Comparison of ENCODE assay signal across 11 cellular contexts in genomic region chr2:217900010-217900779, GRCh38.
DNase-seq lines count a peak whose midpoint lies in the region; ATAC-seq and TF ChIP-seq lines count a peak whose summit lies in the region.
"Had no signal": no experiment of that assay in that cellular context is flagged by ENCODE, and none has a peak within 500 bp of the region (broad histone marks: within the 10 kb centered on the region; RNA-seq: fewer than 3 reads in every experiment).

No MANE protein-coding gene starts in this region.

- DNase-seq in NCI-H510A (lab: John Stamatoyannopoulos, UW): peak; percentile 71
- DNase-seq in epithelial cell of prostate (ENCODE audit: low read depth, low spot score): peak; percentile 33
- no peak for DNase-seq in smooth muscle cell (lab: John Stamatoyannopoulos, UW; ENCODE audit: unreplicated experiment)
- no peak for DNase-seq in Ammon's horn (ENCODE audit: low spot score)
- DNase-seq in GM13977 (ENCODE audit: low spot score): no peak
- no peak for DNase-seq in SHP77 treated with DMSO at 0.1 percent for 48 hours (lab: John Stamatoyannopoulos, UW)
- DNase-seq in activated naive CD8-positive, alpha-beta T cell treated with anti-CD3 and anti-CD28 coated beads, Interleukin-2, amount 50 U/mL, for 24 hours: no peak
- DNase-seq: activated T-cell treated with anti-CD3 and anti-CD28 coated beads, Interleukin-2, amount 50 U/mL, for 24 hours; effector CD4-positive, alpha-beta T cell; T-helper 2 cell had no signal

- no peaks in the 10 kb centered on the region for H3K9me3 Mint-ChIP-seq in activated naive CD8-positive, alpha-beta T cell treated with anti-CD3 and anti-CD28 coated beads, Interleukin-2, amount 50 U/mL, for 24 hours
- H3K9me3 Mint-ChIP-seq: activated T-cell treated with anti-CD3 and anti-CD28 coated beads, Interleukin-2, amount 50 U/mL, for 24 hours had no signal

- H3K79me2 ChIP-seq in smooth muscle cell (ENCODE audit: low read depth): peaks cover 26% of the 10 kb centered on the region

- H3K36me3 ChIP-seq in smooth muscle cell (ENCODE audit: low read depth): peaks cover 5% of the 10 kb centered on the region

- in situ Hi-C loops in GM13977 (cut with MboI; ENCODE audit: low pct_unique_long_range_greater_than_20kb, low sequenced_read_pairs, unreplicated experiment): no loop called here

- H3F3A ChIP-seq in smooth muscle cell (ENCODE audit: low read depth): peaks cover 29% of the 10 kb centered on the region

- peaks cover 96% of the 10 kb centered on the region for H4K20me1 ChIP-seq in smooth muscle cell (ENCODE audit: low read depth)

- no peak overlapping the region for H3K27ac Mint-ChIP-seq in activated naive CD8-positive, alpha-beta T cell treated with anti-CD3 and anti-CD28 coated beads, Interleukin-2, amount 50 U/mL, for 24 hours
- H3K27ac Mint-ChIP-seq: activated T-cell treated with anti-CD3 and anti-CD28 coated beads, Interleukin-2, amount 50 U/mL, for 24 hours had no signal

- no peaks in the 10 kb centered on the region for H3K36me3 Mint-ChIP-seq in activated naive CD8-positive, alpha-beta T cell treated with anti-CD3 and anti-CD28 coated beads, Interleukin-2, amount 50 U/mL, for 24 hours (ENCODE audit: low read depth)

- peak; percentile 3 for ATAC-seq in GM19351 (IDR thresholded peaks at IDR 0.05; ENCODE audit: unreplicated experiment)
- ATAC-seq in activated naive CD8-positive, alpha-beta T cell treated with anti-CD3 and anti-CD28 coated beads, Interleukin-2, amount 50 U/mL, for 24 hours: no peak

- WGBS in smooth muscle cell (ENCODE audit: low lambda C conversion rate): 88% methylated on average over 16 of the region's 16 CpGs

- TF ChIP-seq CTCF in smooth muscle cell (IDR thresholded peaks at IDR 0.05; ENCODE audit: borderline replicate concordance, insufficient read depth, poor library complexity, severe bottlenecking) (no peak), GM13977 (IDR thresholded peaks at IDR 0.05; ENCODE audit: extremely low read depth, insufficient read depth, missing control alignments) (no peak)

- H3K4me2 ChIP-seq in smooth muscle cell: peak overlapping the region; percentile 16

- H3K4me1 ChIP-seq in smooth muscle cell (ENCODE audit: low read depth): peaks cover 5% of the 10 kb centered on the region

- H3K27ac ChIP-seq in epithelial cell of prostate (peak overlapping the region; percentile 20), smooth muscle cell (ENCODE audit: low read depth) (peak overlapping the region; percentile 86)

- H3K27me3 ChIP-seq in smooth muscle cell (ENCODE audit: low read depth): no peaks in the 10 kb centered on the region

- peaks cover 6% of the 10 kb centered on the region for H3K27me3 Mint-ChIP-seq in activated naive CD8-positive, alpha-beta T cell treated with anti-CD3 and anti-CD28 coated beads, Interleukin-2, amount 50 U/mL, for 24 hours

- no peak overlapping the region for H3K9ac ChIP-seq in smooth muscle cell (ENCODE audit: low read depth)

- H3K4me3 ChIP-seq in smooth muscle cell: no peak overlapping the region

- H2AFZ ChIP-seq in smooth muscle cell (ENCODE audit: low read depth): no peak overlapping the region

- H3K9me3 ChIP-seq in smooth muscle cell (replicated peaks; ENCODE audit: low read depth): no peaks in the 10 kb centered on the region

- H3K4me3 Mint-ChIP-seq in activated naive CD8-positive, alpha-beta T cell treated with anti-CD3 and anti-CD28 coated beads, Interleukin-2, amount 50 U/mL, for 24 hours: no peak overlapping the region
- H3K4me3 Mint-ChIP-seq: activated T-cell treated with anti-CD3 and anti-CD28 coated beads, Interleukin-2, amount 50 U/mL, for 24 hours had no signal

- H3K4me1 Mint-ChIP-seq in activated naive CD8-positive, alpha-beta T cell treated with anti-CD3 and anti-CD28 coated beads, Interleukin-2, amount 50 U/mL, for 24 hours: peaks cover 7% of the 10 kb centered on the region

Comparison
In these comparisons a context has a peak if more than half of its experiments do, and no peak if none do; other contexts are left out.
1. DNase-seq: peak in NCI-H510A (single experiment) and epithelial cell of prostate (single experiment); none in smooth muscle cell (single experiment), Ammon's horn (single experiment), GM13977 (single experiment), SHP77 treated with DMSO at 0.1 percent for 48 hours (single experiment) and activated naive CD8-positive, alpha-beta T cell treated with anti-CD3 and anti-CD28 coated beads, Interleukin-2, amount 50 U/mL, for 24 hours (single experiment).